ENCODE assay signal across 20 cellular contexts in genomic region chr3:61680617-61681016, GRCh38.
DNase-seq lines count a peak whose midpoint lies in the region; ATAC-seq and TF ChIP-seq lines count a peak whose summit lies in the region.
"Had no signal": no experiment of that assay in that cellular context is flagged by ENCODE, and none has a peak within 500 bp of the region (broad histone marks: within the 10 kb centered on the region; RNA-seq: fewer than 3 reads in every experiment).

No MANE protein-coding gene starts in this region.

- TF ChIP-seq CTCF in GM23338 (conservative IDR thresholded peaks at IDR 0.05; ENCODE audit: low read depth in 2 of 2) = no peak
- TF ChIP-seq CTCF in HEK293 (tag by site-specific recombination; IDR thresholded peaks at IDR 0.05) = no peak
- TF ChIP-seq CTCF in WTC11 (IDR thresholded peaks at IDR 0.05) = no peak
- TF ChIP-seq CTCF in glutamatergic neuron (IDR thresholded peaks at IDR 0.05; ENCODE audit: partially characterized antibody, unreplicated experiment) = no peak

- H3F3A ChIP-seq in GM23338 (replicated peaks; ENCODE audit: low read depth) = no peaks in the 10 kb centered on the region

- H3K36me3 Mint-ChIP-seq in GM23338 (ENCODE audit: low read depth) (no peaks in the 10 kb centered on the region), WTC11 (no peaks in the 10 kb centered on the region; the same call in 1 of the 2 replicates), glutamatergic neuron (ENCODE audit: unreplicated experiment) (no peaks in the 10 kb centered on the region)
- H3K36me3 Mint-ChIP-seq: CD4-positive, alpha-beta memory T cell had no signal

- H3K79me2 ChIP-seq in GM23338 (replicated peaks; ENCODE audit: insufficient read depth) = peaks cover 99% of the 10 kb centered on the region

- CTCF ChIA-PET in HEK293 (lab: Yijun Ruan, JAX) = no interaction called here
- CTCF ChIA-PET in WTC11 (lab: Charles Lee) = interaction anchor here (0.7 to 0.9 kb wide), 2 partner anchors 256 to 514 kb away, joined by 3 to 4 read pairs; no protein-coding TSS in a partner anchor

- no peaks in the 10 kb centered on the region for H3K36me3 ChIP-seq in GM23338 (ENCODE audit: insufficient read depth)
- H3K36me3 ChIP-seq in HEK293 (ENCODE audit: control insufficient read depth in 2 of 2, insufficient read depth in 1 of 2, low read length in 2 of 2) = no peaks in the 10 kb centered on the region
- H3K36me3 ChIP-seq: HAP-1 had no signal

- peak overlapping the region; percentile 53; the same call in 1 of the 2 replicates for H3K4me2 ChIP-seq in GM23338
- H3K4me2 ChIP-seq: A549 had no signal

- DNase-seq in GM23338 (ENCODE audit: low spot score) (no peak), WTC11 (ENCODE audit: low spot score) (no peak), glutamatergic neuron (no peak), NOMO-1 treated with DMSO at 0.1 percent for 48 hours (lab: John Stamatoyannopoulos, UW; ENCODE audit: unreplicated experiment) (no peak), anterior cingulate cortex (lab: John Stamatoyannopoulos, UW) (no peak)
- DNase-seq in stimulated activated CD4-positive, alpha-beta T cell treated with anti-CD3 and anti-CD28 coated beads, Interleukin-2, amount 100 ng/mL, for 48 hours = no peak
- DNase-seq: 8988T; ACHN; C1 segment of cervical spinal cord; Calu3; CD4-positive, alpha-beta memory T cell; COR-L47; DMS79; EL; GDM1 had no signal

- peaks cover 13% of the 10 kb centered on the region for H3K27me3 Mint-ChIP-seq in GM23338 (ENCODE audit: insufficient read depth, low read depth, poor library complexity)
- no peaks in the 10 kb centered on the region for H3K27me3 Mint-ChIP-seq in WTC11 (ENCODE audit: low read depth)
- peaks cover 12% of the 10 kb centered on the region for H3K27me3 Mint-ChIP-seq in glutamatergic neuron (ENCODE audit: unreplicated experiment)
- H3K27me3 Mint-ChIP-seq: CD4-positive, alpha-beta memory T cell had no signal

- POLR2A ChIA-PET in HEK293 (lab: Yijun Ruan, JAX) (no interaction called here), WTC11 (lab: Charles Lee) (interaction anchor here (0.5 kb wide), 1 partner anchor 186 kb away, joined by 4 read pairs; no protein-coding TSS in a partner anchor)

- H3K27ac Mint-ChIP-seq in GM23338 (no peak overlapping the region), WTC11 (peak overlapping the region; percentile 78; the same call in 1 of the 2 replicates), glutamatergic neuron (ENCODE audit: unreplicated experiment) (peak overlapping the region; percentile 53)
- H3K27ac Mint-ChIP-seq: CD4-positive, alpha-beta memory T cell had no signal

- H3K4me1 Mint-ChIP-seq in GM23338 = peaks cover 80% of the 10 kb centered on the region
- peaks cover 87% of the 10 kb centered on the region for H3K4me1 Mint-ChIP-seq in WTC11
- peaks cover 67% of the 10 kb centered on the region for H3K4me1 Mint-ChIP-seq in glutamatergic neuron (ENCODE audit: low read depth, unreplicated experiment)
- H3K4me1 Mint-ChIP-seq: CD4-positive, alpha-beta memory T cell had no signal

- H3K4me3 ChIP-seq in GM23338 = no peak overlapping the region
- no peak overlapping the region for H3K4me3 ChIP-seq in HEK293 (ENCODE audit: low read depth, low read length)
- H3K4me3 ChIP-seq: A549, GM12878, HAP-1 had no signal

- no peaks in the 10 kb centered on the region for H3K27me3 ChIP-seq in GM23338 (ENCODE audit: insufficient read depth)

- H4K20me1 ChIP-seq in GM23338 (replicated peaks; ENCODE audit: insufficient read depth) = peaks cover 5% of the 10 kb centered on the region; the same call in 1 of the 2 replicates

- H3K4me1 ChIP-seq in GM23338 (ENCODE audit: insufficient read depth) (peaks cover 88% of the 10 kb centered on the region), HEK293 (ENCODE audit: control insufficient read depth, insufficient read depth, low read length) (peaks cover 6% of the 10 kb centered on the region; the same call in 1 of the 2 replicates)
- H3K4me1 ChIP-seq: A549 had no signal

- no peaks in the 10 kb centered on the region for H3K9me2 ChIP-seq in GM23338 (ENCODE audit: insufficient read depth)

- H3K4me3 Mint-ChIP-seq in GM23338 (peak overlapping the region; percentile 3; the same call in 1 of the 3 replicates), WTC11 (no peak overlapping the region), glutamatergic neuron (ENCODE audit: unreplicated experiment) (peak overlapping the region; percentile 0)
- H3K4me3 Mint-ChIP-seq: CD4-positive, alpha-beta memory T cell had no signal

- no peak overlapping the region for H2AFZ ChIP-seq in GM23338

- H3K9me3 Mint-ChIP-seq in GM23338 (no peaks in the 10 kb centered on the region), WTC11 (no peaks in the 10 kb centered on the region), glutamatergic neuron (ENCODE audit: unreplicated experiment) (peaks cover 15% of the 10 kb centered on the region)

- ATAC-seq in GM23338 = no peak; the same call in 2 of the 3 replicates
- ATAC-seq in WTC11 = no peak
- no peak for ATAC-seq in GM21576 (IDR thresholded peaks at IDR 0.05; ENCODE audit: unreplicated experiment)
- ATAC-seq: A549 had no signal

- H3K27ac ChIP-seq in GM23338 (ENCODE audit: low read depth) (peak overlapping the region; percentile 3; the same call in 1 of the 2 replicates), HEK293 (ENCODE audit: extremely low read depth, low read depth, low read length) (no peak overlapping the region)
- H3K27ac ChIP-seq: A549 had no signal

- no peaks in the 10 kb centered on the region for H3K9me3 ChIP-seq in HEK293 (ENCODE audit: control insufficient read depth, insufficient read depth, low read depth, low read length)
- H3K9me3 ChIP-seq: A549, HAP-1 had no signal

TF ChIP-seq in GM23338, 12 proteins besides CTCF, POLR2A, EP300 and RAD21 (continues in another document):
- no peak for TF ChIP-seq NANOG (IDR thresholded peaks at IDR 0.05; ENCODE audit: borderline replicate concordance)

TF ChIP-seq in HEK293, 187 proteins besides CTCF, POLR2A, EP300 and RAD21 (continues in another document):
- TF ChIP-seq ZXDB (tag by site-specific recombination; IDR thresholded peaks at IDR 0.05) = no peak
- TF ChIP-seq ZNF280D (tag by site-specific recombination; IDR thresholded peaks at IDR 0.05) = no peak
- no peak for TF ChIP-seq YY2 (tag by site-specific recombination; IDR thresholded peaks at IDR 0.05)

TF ChIP-seq in WTC11, 78 proteins besides CTCF, POLR2A, EP300 and RAD21 (continues in another document):
- TF ChIP-seq ZNF425 (CRISPR knock-in tag; conservative IDR thresholded peaks at IDR 0.05) (no peak), MAX (CRISPR knock-in tag; IDR thresholded peaks at IDR 0.05) (no peak), JAZF1 (CRISPR knock-in tag; IDR thresholded peaks at IDR 0.05) (no peak), ZNF263 (CRISPR knock-in tag; IDR thresholded peaks at IDR 0.05; ENCODE audit: low read depth) (no peak), KAT7 (CRISPR knock-in tag; IDR thresholded peaks at IDR 0.05; ENCODE audit: borderline replicate concordance) (no peak), MYBL2 (CRISPR knock-in tag; IDR thresholded peaks at IDR 0.05) (no peak)
- TF ChIP-seq, protein P1, sequence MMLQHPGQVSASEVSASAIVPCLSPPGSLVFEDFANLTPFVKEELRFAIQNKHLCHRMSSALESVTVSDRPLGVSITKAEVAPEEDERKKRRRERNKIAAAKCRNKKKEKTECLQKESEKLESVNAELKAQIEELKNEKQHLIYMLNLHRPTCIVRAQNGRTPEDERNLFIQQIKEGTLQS (CRISPR knock-in tag; conservative IDR thresholded peaks at IDR 0.05) = no peak
- TF ChIP-seq, protein P2, sequence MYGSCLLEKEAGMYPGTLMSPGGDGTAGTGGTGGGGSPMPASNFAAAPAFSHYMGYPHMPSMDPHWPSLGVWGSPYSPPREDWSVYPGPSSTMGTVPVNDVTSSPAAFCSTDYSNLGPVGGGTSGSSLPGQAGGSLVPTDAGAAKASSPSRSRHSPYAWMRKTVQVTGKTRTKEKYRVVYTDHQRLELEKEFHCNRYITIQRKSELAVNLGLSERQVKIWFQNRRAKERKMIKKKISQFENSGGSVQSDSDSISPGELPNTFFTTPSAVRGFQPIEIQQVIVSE (CRISPR knock-in tag; IDR thresholded peaks at IDR 0.05; ENCODE audit: borderline replicate concordance) = no peak
- TF ChIP-seq, protein P3, sequence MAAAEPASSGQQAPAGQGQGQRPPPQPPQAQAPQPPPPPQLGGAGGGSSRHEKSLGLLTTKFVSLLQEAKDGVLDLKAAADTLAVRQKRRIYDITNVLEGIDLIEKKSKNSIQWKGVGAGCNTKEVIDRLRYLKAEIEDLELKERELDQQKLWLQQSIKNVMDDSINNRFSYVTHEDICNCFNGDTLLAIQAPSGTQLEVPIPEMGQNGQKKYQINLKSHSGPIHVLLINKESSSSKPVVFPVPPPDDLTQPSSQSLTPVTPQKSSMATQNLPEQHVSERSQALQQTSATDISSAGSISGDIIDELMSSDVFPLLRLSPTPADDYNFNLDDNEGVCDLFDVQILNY (CRISPR knock-in tag; IDR thresholded peaks at IDR 0.05) = no peak
